18 cellular contexts compared by ENCODE assay signal in genomic region chr1:191707288-191707687, GRCh38.
"Had no signal": no experiment of that assay in that cellular context is flagged by ENCODE, and none has a peak within 500 bp of the region (broad histone marks: within the 10 kb centered on the region; RNA-seq: fewer than 3 reads in every experiment).

No MANE protein-coding gene starts in this region.

- ATAC-seq: activated CD8-positive, alpha-beta T cell treated with anti-CD3 and anti-CD28 coated beads, Interleukin-2, amount 10 ng/mL, durations not matched to agents 7 days and 5 days; heart right ventricle; left lung; natural killer cell treated with Interleukin-12 subunit alpha and Interleukin-12 subunit beta and Interleukin-15 and Interleukin-18, amount 100 ng/mL, for 72 hours; sciatic nerve; stimulated activated memory B cell treated with anti-CD40 and anti-IgM and Interleukin-4, amounts not matched to agents 10 μg/mL and 1 μg/mL and 100 μg/mL, for 72 hours had no signal

- DNase-seq: activated CD4-positive, alpha-beta T cell treated with anti-CD3 and anti-CD28 coated beads, Interleukin-2, amount 10 ng/mL, durations not matched to agents 24 days and 14 days; activated CD8-positive, alpha-beta T cell treated with anti-CD3 and anti-CD28 coated beads, Interleukin-2, amount 10 ng/mL, durations not matched to agents 7 days and 5 days; activated naive CD4-positive, alpha-beta T cell treated with anti-CD3 and anti-CD28 coated beads for 36 hours; activated T-cell treated with anti-CD3 and anti-CD28 coated beads, Interleukin-2, amount 50 U/mL, for 24 hours; anterior cingulate cortex; dermis blood vessel endothelial cell; effector memory CD4-positive, alpha-beta T cell; esophagus squamous epithelium; heart right ventricle; left lung; stimulated activated CD4-positive, alpha-beta T cell treated with anti-CD3 and anti-CD28 coated beads, Interleukin-4, amount 100 ng/mL, for 24 hours; T1000; upper lobe of left lung had no signal

- H3K4me3 ChIP-seq: cardiac muscle cell, esophagus squamous epithelium, heart right ventricle, left lung, thoracic aorta, upper lobe of left lung had no signal
